Comparison of ENCODE assay signal across 23 cellular contexts in genomic region chr10:130064783-130065182, GRCh38.
"Had no signal": no experiment of that assay in that cellular context is flagged by ENCODE, and none has a peak within 500 bp of the region (broad histone marks: within the 10 kb centered on the region; RNA-seq: fewer than 3 reads in every experiment).

No MANE protein-coding gene starts in this region.

- DNase-seq: activated CD4-positive, alpha-beta memory T cell treated with anti-CD3 and anti-CD28 coated beads for 36 hours; activated CD4-positive, alpha-beta T cell treated with anti-CD3 and anti-CD28 coated beads, Interleukin-2, amount 10 ng/mL, durations not matched to agents 24 days and 14 days; activated CD8-positive, alpha-beta memory T cell treated with anti-CD3 and anti-CD28 coated beads, Interleukin-2, amount 50 U/mL, for 4 hours; activated effector memory CD4-positive, alpha-beta T cell treated with anti-CD3 and anti-CD28 coated beads, Interleukin-2, amount 50 U/mL, for 16 hours; activated naive CD4-positive, alpha-beta T cell treated with anti-CD3 and anti-CD28 coated beads, Interleukin-2, amount 10 ng/mL, durations not matched to agents 7 days and 5 days; activated naive CD8-positive, alpha-beta T cell treated with anti-CD3 and anti-CD28 coated beads, Interleukin-2, amount 10 ng/mL, durations not matched to agents 7 days and 5 days; activated T-cell treated with anti-CD3 and anti-CD28 coated beads, Interleukin-2, amount 50 U/mL, for 1 hour; cortex of kidney; effector memory CD8-positive, alpha-beta T cell; foreskin keratinocyte; kidney glomerular epithelial cell; ovary; spleen; stimulated activated naive CD4-positive, alpha-beta T cell treated with Interleukin-2 at 50 U/mL for 16 hours; T-helper 9 cell; WERI-Rb-1 had no signal

- H3K4me1 ChIP-seq: ascending aorta, foreskin keratinocyte, prostate gland, spleen, tibial nerve had no signal

- H3K9me3 ChIP-seq: ascending aorta, ovary, prostate gland, spleen, tibial nerve had no signal

- H3K27ac ChIP-seq: ascending aorta, cardiac muscle cell, foreskin keratinocyte, ovary, prostate gland, spleen, tibial nerve, WERI-Rb-1 had no signal

- H3K27me3 ChIP-seq: ascending aorta, cardiac muscle cell, foreskin keratinocyte, ovary, spleen, tibial nerve had no signal

- ATAC-seq: activated CD4-positive, CD25-positive, alpha-beta regulatory T cell treated with anti-CD3 and anti-CD28 coated beads, Interleukin-2, amount 50 U/mL, for 24 hours; effector memory CD8-positive, alpha-beta T cell; foreskin keratinocyte; left lobe of liver had no signal

- H3K4me3 ChIP-seq: ascending aorta, cardiac muscle cell, lung, ovary, prostate gland, spleen, tibial nerve had no signal

- H3K36me3 ChIP-seq: cardiac muscle cell, ovary, prostate gland, WERI-Rb-1 had no signal
